In the genomic region with DNA sequence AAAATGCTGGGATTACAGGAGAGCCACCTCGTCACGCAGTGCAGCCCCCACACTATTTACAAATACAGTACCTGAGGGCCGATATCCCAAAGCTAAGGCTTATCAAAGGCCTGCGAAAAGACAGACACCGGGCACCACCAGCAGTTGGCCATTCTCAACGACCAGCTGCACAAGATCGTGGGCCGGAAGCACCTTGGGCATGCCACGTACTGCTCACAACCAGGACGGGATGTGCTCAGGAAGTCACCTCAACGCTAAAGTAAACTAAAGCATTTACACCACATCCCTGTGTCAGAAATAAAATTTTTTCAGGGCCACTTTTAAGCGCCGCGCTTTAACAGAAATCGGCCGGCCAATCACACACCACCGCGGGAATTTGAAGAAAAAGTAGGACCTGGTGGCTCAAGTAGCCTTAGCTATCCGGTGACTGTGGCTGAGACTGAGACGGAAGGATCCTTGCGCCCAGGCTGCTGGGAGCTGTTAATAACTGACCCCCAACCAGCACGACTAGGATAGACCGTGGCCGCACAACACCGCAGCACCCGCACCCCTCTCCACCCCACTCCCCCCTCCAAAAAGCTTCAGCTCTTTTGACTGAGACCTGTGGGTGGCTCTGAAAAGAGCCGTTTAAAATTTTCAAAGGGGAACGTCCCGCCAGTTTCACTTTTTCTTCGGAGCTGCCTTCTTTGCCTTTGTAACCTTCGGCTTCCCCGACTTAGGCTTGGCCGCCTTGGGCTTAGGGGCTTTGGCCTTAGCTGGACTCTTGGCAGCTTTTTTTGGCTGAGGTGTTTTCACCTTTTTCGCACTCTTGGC, we compare ENCODE assay signal across 1 cellular context.
TF ChIP-seq lines count a peak whose summit lies in the region.

No MANE protein-coding gene starts in this region.

TF ChIP-seq in GM23338, 12 proteins besides CTCF, POLR2A, EP300 and RAD21 (continued from another document):
- TF ChIP-seq, protein P1, sequence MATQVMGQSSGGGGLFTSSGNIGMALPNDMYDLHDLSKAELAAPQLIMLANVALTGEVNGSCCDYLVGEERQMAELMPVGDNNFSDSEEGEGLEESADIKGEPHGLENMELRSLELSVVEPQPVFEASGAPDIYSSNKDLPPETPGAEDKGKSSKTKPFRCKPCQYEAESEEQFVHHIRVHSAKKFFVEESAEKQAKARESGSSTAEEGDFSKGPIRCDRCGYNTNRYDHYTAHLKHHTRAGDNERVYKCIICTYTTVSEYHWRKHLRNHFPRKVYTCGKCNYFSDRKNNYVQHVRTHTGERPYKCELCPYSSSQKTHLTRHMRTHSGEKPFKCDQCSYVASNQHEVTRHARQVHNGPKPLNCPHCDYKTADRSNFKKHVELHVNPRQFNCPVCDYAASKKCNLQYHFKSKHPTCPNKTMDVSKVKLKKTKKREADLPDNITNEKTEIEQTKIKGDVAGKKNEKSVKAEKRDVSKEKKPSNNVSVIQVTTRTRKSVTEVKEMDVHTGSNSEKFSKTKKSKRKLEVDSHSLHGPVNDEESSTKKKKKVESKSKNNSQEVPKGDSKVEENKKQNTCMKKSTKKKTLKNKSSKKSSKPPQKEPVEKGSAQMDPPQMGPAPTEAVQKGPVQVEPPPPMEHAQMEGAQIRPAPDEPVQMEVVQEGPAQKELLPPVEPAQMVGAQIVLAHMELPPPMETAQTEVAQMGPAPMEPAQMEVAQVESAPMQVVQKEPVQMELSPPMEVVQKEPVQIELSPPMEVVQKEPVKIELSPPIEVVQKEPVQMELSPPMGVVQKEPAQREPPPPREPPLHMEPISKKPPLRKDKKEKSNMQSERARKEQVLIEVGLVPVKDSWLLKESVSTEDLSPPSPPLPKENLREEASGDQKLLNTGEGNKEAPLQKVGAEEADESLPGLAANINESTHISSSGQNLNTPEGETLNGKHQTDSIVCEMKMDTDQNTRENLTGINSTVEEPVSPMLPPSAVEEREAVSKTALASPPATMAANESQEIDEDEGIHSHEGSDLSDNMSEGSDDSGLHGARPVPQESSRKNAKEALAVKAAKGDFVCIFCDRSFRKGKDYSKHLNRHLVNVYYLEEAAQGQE (IDR thresholded peaks at IDR 0.05; ENCODE audit: unreplicated experiment) = no peak
